In genomic region chr12:26298785-26299621, GRCh38 we compare ENCODE assay signal across 8 cellular contexts.
DNase-seq lines count a peak whose midpoint lies in the region; ATAC-seq and TF ChIP-seq lines count a peak whose summit lies in the region.

No MANE protein-coding gene starts in this region.

- no peak for DNase-seq in activated CD4-positive, CD25-positive, alpha-beta regulatory T cell treated with anti-CD3 and anti-CD28 coated beads, Interleukin-2, amount 50 U/mL, for 72 hours
- DNase-seq in M059J (ENCODE audit: low read depth) (peak; percentile 93), adipocyte (ENCODE audit: low read depth) (peak; percentile 86), hepatic stellate cell (ENCODE audit: low spot score) (peak; percentile 71), stomach (no peak)
- no peak for DNase-seq in activated effector memory CD4-positive, alpha-beta T cell treated with Interleukin-2 at 50 U/mL for 16 hours

- POLR2A ChIA-PET in HEK293 (lab: Yijun Ruan, JAX), result interaction anchor here (1.0 kb wide), 1 partner anchor 175 kb away, joined by 3 read pairs; the partner anchor contains the start of gene BHLHE41

- H3K36me3 ChIP-seq in HEK293 (ENCODE audit: control insufficient read depth in 2 of 2, insufficient read depth in 1 of 2, low read length in 2 of 2) (no peaks in the 10 kb centered on the region), adipocyte (ENCODE audit: control insufficient read depth, insufficient read depth, low read length, severe bottlenecking) (no peaks in the 10 kb centered on the region), stomach (no peaks in the 10 kb centered on the region)

- ATAC-seq in activated CD4-positive, CD25-positive, alpha-beta regulatory T cell treated with anti-CD3 and anti-CD28 coated beads, Interleukin-2, amount 50 U/mL, for 24 hours, result peak; percentile 98

- H3K4me1 ChIP-seq in HEK293 (ENCODE audit: control insufficient read depth, insufficient read depth, low read length) (peaks cover 2% of the 10 kb centered on the region; the same call in 1 of the 2 replicates), adipocyte (ENCODE audit: control insufficient read depth, insufficient read depth, low read length) (peaks cover 25% of the 10 kb centered on the region), stomach (peaks cover 0 to 18% (median 3%) of the 10 kb centered on the region in 4 donors)

- no peak overlapping the region for H3K27ac ChIP-seq in HEK293 (ENCODE audit: extremely low read depth, low read depth, low read length)
- H3K27ac ChIP-seq in stomach, result peak overlapping the region in 4 of 5 donors; percentile 47 to 76 (median 64)

- no peak for TF ChIP-seq EP300 in stomach (IDR thresholded peaks at IDR 0.05)

- no peak for TF ChIP-seq POLR2A in stomach (IDR thresholded peaks at IDR 0.05)

- TF ChIP-seq CTCF in HEK293 (tag by site-specific recombination; IDR thresholded peaks at IDR 0.05), result no peak
- TF ChIP-seq CTCF in stomach (IDR thresholded peaks at IDR 0.05), result peak in 1 of 7 experiments; percentile 25

- intact Hi-C loops in stomach (cut with DNase I; ENCODE audit: low total_unique reads), result no loop called here

- CTCF ChIA-PET in HEK293 (lab: Yijun Ruan, JAX), result interaction anchor here (0.6 to 0.8 kb wide), 3 partner anchors 30 to 402 kb away, joined by 3 read pairs; no protein-coding TSS in a partner anchor

- no peaks in the 10 kb centered on the region for H3K27me3 ChIP-seq in adipocyte (replicated peaks; ENCODE audit: control insufficient read depth, insufficient read depth, low read length)
- H3K27me3 ChIP-seq in stomach, result no peaks in the 10 kb centered on the region

- 35 to 66% (median 46%) methylated on average over 6 of the region's 6 CpGs for WGBS in stomach, 5 donors

- peak overlapping the region; percentile 70 for H3K9ac ChIP-seq in adipocyte (ENCODE audit: low read length)

- H3K4me3 ChIP-seq in HEK293 (ENCODE audit: low read depth, low read length) (no peak overlapping the region), adipocyte (ENCODE audit: low read length) (peak overlapping the region; percentile 76), stomach (peak overlapping the region in 1 of 4 donors; percentile 22)

- H3K9me3 ChIP-seq in HEK293 (ENCODE audit: control insufficient read depth, insufficient read depth, low read depth, low read length), result no peaks in the 10 kb centered on the region
- no peaks in the 10 kb centered on the region for H3K9me3 ChIP-seq in adipocyte (ENCODE audit: control insufficient read depth, low read length)
- no peaks in the 10 kb centered on the region for H3K9me3 ChIP-seq in stomach

TF ChIP-seq in HEK293, 187 proteins besides CTCF, POLR2A, EP300 and RAD21 (continues in another document):
- TF ChIP-seq ZNF324 (tag by site-specific recombination; IDR thresholded peaks at IDR 0.05) (no peak; the same call in 1 of the 2 replicates), ZNF391 (tag by site-specific recombination; IDR thresholded peaks at IDR 0.05; ENCODE audit: borderline replicate concordance, low read depth) (no peak), ZNF148 (tag by site-specific recombination; IDR thresholded peaks at IDR 0.05; ENCODE audit: borderline replicate concordance) (no peak), RBAK (tag by site-specific recombination; IDR thresholded peaks at IDR 0.05) (no peak), ZNF76 (tag by site-specific recombination; IDR thresholded peaks at IDR 0.05; ENCODE audit: borderline replicate concordance, low read depth) (peak; percentile 21; the same call in 1 of the 2 replicates), ZNF660 (tag by site-specific recombination; IDR thresholded peaks at IDR 0.05) (peak; percentile 87; the same call in 1 of the 2 replicates), ZXDB (tag by site-specific recombination; IDR thresholded peaks at IDR 0.05) (0 out of 2 replicates have a peak, but pooled peaks have one; percentile 34), TSHZ1 (tag by site-specific recombination; IDR thresholded peaks at IDR 0.05; ENCODE audit: borderline replicate concordance) (peak; percentile 93), ZFP69B (tag by site-specific recombination; IDR thresholded peaks at IDR 0.05) (0 out of 2 replicates have a peak, but pooled peaks have one; percentile 12), BCL11A (tag by site-specific recombination; IDR thresholded peaks at IDR 0.05; ENCODE audit: low read depth) (peak; percentile 72; the same call in 1 of the 2 replicates)
- TF ChIP-seq, protein P1, sequence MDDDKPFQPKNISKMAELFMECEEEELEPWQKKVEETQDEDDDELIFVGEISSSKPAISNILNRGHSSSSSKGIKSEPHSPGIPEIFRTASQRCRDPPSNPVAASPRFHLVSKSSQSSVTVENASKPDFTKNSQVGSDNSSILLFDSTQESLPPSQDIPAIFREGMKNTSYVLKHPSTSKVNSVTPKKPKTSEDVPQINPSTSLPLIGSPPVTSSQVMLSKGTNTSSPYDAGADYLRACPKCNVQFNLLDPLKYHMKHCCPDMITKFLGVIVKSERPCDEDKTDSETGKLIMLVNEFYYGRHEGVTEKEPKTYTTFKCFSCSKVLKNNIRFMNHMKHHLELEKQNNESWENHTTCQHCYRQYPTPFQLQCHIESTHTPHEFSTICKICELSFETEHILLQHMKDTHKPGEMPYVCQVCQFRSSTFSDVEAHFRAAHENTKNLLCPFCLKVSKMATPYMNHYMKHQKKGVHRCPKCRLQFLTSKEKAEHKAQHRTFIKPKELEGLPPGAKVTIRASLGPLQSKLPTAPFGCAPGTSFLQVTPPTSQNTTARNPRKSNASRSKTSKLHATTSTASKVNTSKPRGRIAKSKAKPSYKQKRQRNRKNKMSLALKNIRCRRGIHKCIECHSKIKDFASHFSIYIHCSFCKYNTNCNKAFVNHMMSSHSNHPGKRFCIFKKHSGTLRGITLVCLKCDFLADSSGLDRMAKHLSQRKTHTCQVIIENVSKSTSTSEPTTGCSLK (tag by site-specific recombination; IDR thresholded peaks at IDR 0.05), result no peak
- TF ChIP-seq, protein P2, sequence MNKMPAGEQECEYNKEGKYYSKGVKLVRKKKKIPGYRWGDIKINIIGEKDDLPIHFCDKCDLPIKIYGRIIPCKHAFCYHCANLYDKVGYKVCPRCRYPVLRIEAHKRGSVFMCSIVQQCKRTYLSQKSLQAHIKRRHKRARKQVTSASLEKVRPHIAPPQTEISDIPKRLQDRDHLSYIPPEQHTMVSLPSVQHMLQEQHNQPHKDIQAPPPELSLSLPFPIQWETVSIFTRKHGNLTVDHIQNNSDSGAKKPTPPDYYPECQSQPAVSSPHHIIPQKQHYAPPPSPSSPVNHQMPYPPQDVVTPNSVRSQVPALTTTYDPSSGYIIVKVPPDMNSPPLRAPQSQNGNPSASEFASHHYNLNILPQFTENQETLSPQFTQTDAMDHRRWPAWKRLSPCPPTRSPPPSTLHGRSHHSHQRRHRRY (tag by site-specific recombination; IDR thresholded peaks at IDR 0.05), result no peak

Comparison
In these comparisons a context has a peak if more than half of its experiments do, and no peak if none do; other contexts are left out.
1. DNase-seq: peak in M059J (single experiment), adipocyte (single experiment) and hepatic stellate cell (single experiment); none in activated CD4-positive, CD25-positive, alpha-beta regulatory T cell treated with anti-CD3 and anti-CD28 coated beads, Interleukin-2, amount 50 U/mL, for 72 hours (single experiment), stomach (single experiment) and activated effector memory CD4-positive, alpha-beta T cell treated with Interleukin-2 at 50 U/mL for 16 hours (single experiment).